1 cellular context compared by ENCODE assay signal in genomic region chr11:637593-638507, GRCh38.
TF ChIP-seq lines count a peak whose summit lies in the region.

No MANE protein-coding gene starts in this region.

TF ChIP-seq in GM23338, 12 proteins besides CTCF, POLR2A, EP300 and RAD21 (continued from another document):
- TF ChIP-seq, protein P1, sequence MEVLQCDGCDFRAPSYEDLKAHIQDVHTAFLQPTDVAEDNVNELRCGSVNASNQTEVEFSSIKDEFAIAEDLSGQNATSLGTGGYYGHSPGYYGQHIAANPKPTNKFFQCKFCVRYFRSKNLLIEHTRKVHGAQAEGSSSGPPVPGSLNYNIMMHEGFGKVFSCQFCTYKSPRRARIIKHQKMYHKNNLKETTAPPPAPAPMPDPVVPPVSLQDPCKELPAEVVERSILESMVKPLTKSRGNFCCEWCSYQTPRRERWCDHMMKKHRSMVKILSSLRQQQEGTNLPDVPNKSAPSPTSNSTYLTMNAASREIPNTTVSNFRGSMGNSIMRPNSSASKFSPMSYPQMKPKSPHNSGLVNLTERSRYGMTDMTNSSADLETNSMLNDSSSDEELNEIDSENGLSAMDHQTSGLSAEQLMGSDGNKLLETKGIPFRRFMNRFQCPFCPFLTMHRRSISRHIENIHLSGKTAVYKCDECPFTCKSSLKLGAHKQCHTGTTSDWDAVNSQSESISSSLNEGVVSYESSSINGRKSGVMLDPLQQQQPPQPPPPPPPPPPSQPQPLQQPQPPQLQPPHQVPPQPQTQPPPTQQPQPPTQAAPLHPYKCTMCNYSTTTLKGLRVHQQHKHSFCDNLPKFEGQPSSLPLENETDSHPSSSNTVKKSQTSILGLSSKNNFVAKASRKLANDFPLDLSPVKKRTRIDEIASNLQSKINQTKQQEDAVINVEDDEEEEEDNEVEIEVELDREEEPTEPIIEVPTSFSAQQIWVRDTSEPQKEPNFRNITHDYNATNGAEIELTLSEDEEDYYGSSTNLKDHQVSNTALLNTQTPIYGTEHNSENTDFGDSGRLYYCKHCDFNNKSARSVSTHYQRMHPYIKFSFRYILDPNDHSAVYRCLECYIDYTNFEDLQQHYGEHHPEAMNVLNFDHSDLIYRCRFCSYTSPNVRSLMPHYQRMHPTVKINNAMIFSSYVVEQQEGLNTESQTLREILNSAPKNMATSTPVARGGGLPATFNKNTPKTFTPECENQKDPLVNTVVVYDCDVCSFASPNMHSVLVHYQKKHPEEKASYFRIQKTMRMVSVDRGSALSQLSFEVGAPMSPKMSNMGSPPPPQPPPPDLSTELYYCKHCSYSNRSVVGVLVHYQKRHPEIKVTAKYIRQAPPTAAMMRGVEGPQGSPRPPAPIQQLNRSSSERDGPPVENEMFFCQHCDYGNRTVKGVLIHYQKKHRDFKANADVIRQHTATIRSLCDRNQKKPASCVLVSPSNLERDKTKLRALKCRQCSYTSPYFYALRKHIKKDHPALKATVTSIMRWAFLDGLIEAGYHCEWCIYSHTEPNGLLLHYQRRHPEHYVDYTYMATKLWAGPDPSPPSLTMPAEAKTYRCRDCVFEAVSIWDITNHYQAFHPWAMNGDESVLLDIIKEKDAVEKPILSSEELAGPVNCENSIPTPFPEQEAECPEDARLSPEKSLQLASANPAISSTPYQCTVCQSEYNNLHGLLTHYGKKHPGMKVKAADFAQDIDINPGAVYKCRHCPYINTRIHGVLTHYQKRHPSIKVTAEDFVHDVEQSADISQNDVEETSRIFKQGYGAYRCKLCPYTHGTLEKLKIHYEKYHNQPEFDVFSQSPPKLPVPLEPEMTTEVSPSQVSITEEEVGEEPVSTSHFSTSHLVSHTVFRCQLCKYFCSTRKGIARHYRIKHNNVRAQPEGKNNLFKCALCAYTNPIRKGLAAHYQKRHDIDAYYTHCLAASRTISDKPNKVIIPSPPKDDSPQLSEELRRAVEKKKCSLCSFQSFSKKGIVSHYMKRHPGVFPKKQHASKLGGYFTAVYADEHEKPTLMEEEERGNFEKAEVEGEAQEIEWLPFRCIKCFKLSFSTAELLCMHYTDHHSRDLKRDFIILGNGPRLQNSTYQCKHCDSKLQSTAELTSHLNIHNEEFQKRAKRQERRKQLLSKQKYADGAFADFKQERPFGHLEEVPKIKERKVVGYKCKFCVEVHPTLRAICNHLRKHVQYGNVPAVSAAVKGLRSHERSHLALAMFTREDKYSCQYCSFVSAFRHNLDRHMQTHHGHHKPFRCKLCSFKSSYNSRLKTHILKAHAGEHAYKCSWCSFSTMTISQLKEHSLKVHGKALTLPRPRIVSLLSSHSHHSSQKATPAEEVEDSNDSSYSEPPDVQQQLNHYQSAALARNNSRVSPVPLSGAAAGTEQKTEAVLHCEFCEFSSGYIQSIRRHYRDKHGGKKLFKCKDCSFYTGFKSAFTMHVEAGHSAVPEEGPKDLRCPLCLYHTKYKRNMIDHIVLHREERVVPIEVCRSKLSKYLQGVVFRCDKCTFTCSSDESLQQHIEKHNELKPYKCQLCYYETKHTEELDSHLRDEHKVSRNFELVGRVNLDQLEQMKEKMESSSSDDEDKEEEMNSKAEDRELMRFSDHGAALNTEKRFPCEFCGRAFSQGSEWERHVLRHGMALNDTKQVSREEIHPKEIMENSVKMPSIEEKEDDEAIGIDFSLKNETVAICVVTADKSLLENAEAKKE (CRISPR knock-in tag; IDR thresholded peaks at IDR 0.05) = no peak
